ENCODE assay signal across 8 cellular contexts in the genomic region with DNA sequence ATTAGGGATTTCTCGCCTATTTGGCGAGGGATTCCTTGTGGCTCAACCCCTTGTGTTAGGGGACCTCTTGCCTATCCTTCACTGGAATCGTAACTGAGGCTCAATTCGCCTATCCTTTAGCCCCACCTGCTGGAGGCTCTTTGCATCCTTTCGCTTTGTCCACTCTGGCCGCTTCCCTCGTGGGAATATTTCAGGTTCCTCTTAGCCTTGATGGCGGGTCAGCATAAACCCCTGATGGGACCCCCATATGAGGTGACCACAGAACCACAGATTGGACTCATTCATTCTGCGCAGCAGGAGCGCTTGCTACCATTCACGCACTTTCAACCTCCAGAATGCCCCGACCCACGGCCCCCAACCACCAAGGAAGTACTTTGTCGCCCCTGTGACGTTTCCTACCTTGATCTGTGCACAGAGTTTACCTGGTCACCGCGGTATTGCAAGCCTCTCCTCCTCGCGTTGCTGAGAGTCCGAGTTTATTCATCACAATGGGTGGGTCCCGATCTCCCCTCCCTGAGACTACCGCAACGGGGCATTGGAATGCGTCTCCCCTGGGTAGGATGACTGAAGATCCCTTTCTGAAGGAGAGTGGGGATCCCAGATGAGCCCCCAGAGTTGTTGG. TPM values are rescaled to one million over a fixed set of nuclear protein-coding genes. Genes with fewer than 3 reads are reported as not detected.
A peak's percentile ranks its signal among the peaks of the same experiment; 100 is the strongest.
DNase-seq lines count a peak whose midpoint lies in the region; ATAC-seq, FAIRE-seq and TF ChIP-seq lines count a peak whose summit lies in the region.

A gene (plus strand): TSS at position 425 of the 622 bp plus-strand sequence. CDS start 11,412 bp downstream, outside the sequence.

- peak; percentile 93 for ATAC-seq in HG02884 (IDR thresholded peaks at IDR 0.05; ENCODE audit: unreplicated experiment)
- ATAC-seq in HepG2 = peak; percentile 98

- H3K4me2 ChIP-seq in HepG2 (ENCODE audit: low read depth, low read length) = peak within 1 kb of the TSS; percentile 76

- peak; percentile 90 for TF ChIP-seq CTCF in HepG2 (CRISPR knock-in tag; IDR thresholded peaks at IDR 0.05)

- 2% methylated on average over 22 of the region's 24 CpGs for WGBS in HepG2 (ENCODE audit: low lambda C conversion rate)

- no peak within 1 kb of the TSS for H3K9ac ChIP-seq in HepG2 (ENCODE audit: insufficient read depth, low read depth, low read length)

- TF ChIP-seq EP300 in HepG2 (IDR thresholded peaks at IDR 0.05; ENCODE audit: low read depth in 2 of 2, low read length in 2 of 2) (no peak), HepG2 (CRISPR knock-in tag; IDR thresholded peaks at IDR 0.05; ENCODE audit: borderline replicate concordance) (no peak)

- H3K27me3 ChIP-seq in HepG2 (ENCODE audit: control insufficient read depth in 1 of 2, insufficient read depth in 2 of 2, low read length in 2 of 2) = peaks cover 1 to 25% of the 10 kb centered on the region in 2 experiments; a peak in 4 of 5 replicates

- DNase-seq in activated gamma-delta T cell treated with Interleukin-2 at 50 U/mL for 16 hours (peak; percentile 66), activated gamma-delta T cell (lab: John Stamatoyannopoulos, UW) (no peak), NCI-H2107 (lab: John Stamatoyannopoulos, UW) (peak; percentile 34), dedifferentiated amniotic fluid mesenchymal stem cell (ENCODE audit: extremely low spot score) (peak; percentile 77), HepG2 (ENCODE audit: low spot score) (peak; percentile 63)
- DNase-seq in activated CD4-positive, alpha-beta T cell treated with anti-CD3 and anti-CD28 coated beads for 24 hours (ENCODE audit: low read depth in 2 of 2) = peak; percentile 58
- peak; percentile 61 for DNase-seq in stimulated activated CD4-positive, alpha-beta T cell treated with anti-CD3 and anti-CD28 coated beads, Interleukin-4, amount 100 ng/mL, for 1 hour

- peak within 1 kb of the TSS in 2 of 3 experiments; percentile 16 to 53; a peak in 3 of 6 replicates for H3K4me3 ChIP-seq in HepG2 (replicated peaks in 1 of 3; ENCODE audit: insufficient read depth in 1 of 3, low read depth in 2 of 3, low read length in 3 of 3)

- CTCF ChIA-PET in HepG2 (lab: Yijun Ruan, JAX; ENCODE audit: low intra/inter-chr PET ratio, low total read pairs) = interaction anchor here (0.8 to 3.1 kb wide), 6 partner anchors 124 to 684 kb away, joined by 3 to 37 read pairs (median 7); a partner anchor contains a TSS

- no peaks in the 10 kb centered on the region for H3K9me3 ChIP-seq in HepG2 (ENCODE audit: low read length)

- H2AFZ ChIP-seq in HepG2 (ENCODE audit: low read length) = peak within 1 kb of the TSS; percentile 71

- H3K27ac ChIP-seq in HepG2 (ENCODE audit: extremely low read length, insufficient read depth, low read length) = no peak within 1 kb of the TSS

- H3K4me1 ChIP-seq in HepG2 (ENCODE audit: insufficient read depth, low read length) = peaks cover 18% of the 10 kb centered on the region

- peak; percentile 77 for FAIRE-seq in HepG2 (lab: Jason Lieb, UNC)

- H4K20me1 ChIP-seq in HepG2 (ENCODE audit: insufficient read depth, low read length) = no peaks in the 10 kb centered on the region

- H3K36me3 ChIP-seq in HepG2 (replicated peaks in 1 of 2; ENCODE audit: control insufficient read depth in 1 of 2, insufficient read depth in 2 of 2, low read length in 2 of 2) = no peaks in the 10 kb centered on the region

- POLR2A ChIA-PET in HepG2 (lab: Yijun Ruan, JAX) = no interaction called here

- intact Hi-C loops in HepG2 (cut with micrococcal nuclease; ENCODE audit: unreplicated experiment) = loop anchor here (1.0 kb wide), 2 partner anchors 123 to 208 kb away; a partner anchor contains a TSS

- H3K79me2 ChIP-seq in HepG2 (ENCODE audit: insufficient read depth, low read length) = no peaks in the 10 kb centered on the region

- no TSS peak for BruUV-seq in HepG2 (replicated peaks; lab: Mats Ljungman, UMichigan)

- TF ChIP-seq POLR2A in HepG2 (IDR thresholded peaks at IDR 0.05; ENCODE audit: insufficient read depth in 1 of 2, low read depth in 2 of 2, low read length in 2 of 2) = no peak

- peak; percentile 77 for TF ChIP-seq RAD21 in HepG2 (CRISPR knock-in tag; IDR thresholded peaks at IDR 0.05)

- in situ Hi-C loops in HepG2 (cut with HindIII; ENCODE audit: extremely low pct_ligation_motif_present, low pct_unique_long_range_greater_than_20kb) = loop anchor here (5.0 to 10.0 kb wide), 3 partner anchors 124 to 331 kb away; a partner anchor contains a TSS

TF ChIP-seq in HepG2, 621 proteins besides CTCF, POLR2A, EP300 and RAD21:
- TF ChIP-seq ZNF501 (CRISPR knock-in tag; IDR thresholded peaks at IDR 0.05) (0 out of 2 replicates have a peak, but pooled peaks have one; percentile 23), XRCC5 (optimal IDR thresholded peaks at IDR 0.05; ENCODE audit: low read length) (peak; percentile 35), PHF8 (CRISPR knock-in tag; IDR thresholded peaks at IDR 0.05) (no peak), CBX5 (CRISPR knock-in tag; IDR thresholded peaks at IDR 0.05; ENCODE audit: borderline replicate concordance) (no peak), ZNF484 (CRISPR knock-in tag; IDR thresholded peaks at IDR 0.05; ENCODE audit: borderline replicate concordance, low read depth) (no peak), ZNF737 (CRISPR knock-in tag; IDR thresholded peaks at IDR 0.05; ENCODE audit: borderline replicate concordance) (0 out of 2 replicates have a peak, but pooled peaks have one; percentile 40), STAG1 (CRISPR knock-in tag; IDR thresholded peaks at IDR 0.05) (peak; percentile 92), RNF2 (conservative IDR thresholded peaks at IDR 0.05; ENCODE audit: low read depth) (0 out of 2 replicates have a peak, but pooled peaks have one; percentile 46), SMC3 (IDR thresholded peaks at IDR 0.05; ENCODE audit: low read length) (peak; percentile 76)
- TF ChIP-seq, protein P1, sequence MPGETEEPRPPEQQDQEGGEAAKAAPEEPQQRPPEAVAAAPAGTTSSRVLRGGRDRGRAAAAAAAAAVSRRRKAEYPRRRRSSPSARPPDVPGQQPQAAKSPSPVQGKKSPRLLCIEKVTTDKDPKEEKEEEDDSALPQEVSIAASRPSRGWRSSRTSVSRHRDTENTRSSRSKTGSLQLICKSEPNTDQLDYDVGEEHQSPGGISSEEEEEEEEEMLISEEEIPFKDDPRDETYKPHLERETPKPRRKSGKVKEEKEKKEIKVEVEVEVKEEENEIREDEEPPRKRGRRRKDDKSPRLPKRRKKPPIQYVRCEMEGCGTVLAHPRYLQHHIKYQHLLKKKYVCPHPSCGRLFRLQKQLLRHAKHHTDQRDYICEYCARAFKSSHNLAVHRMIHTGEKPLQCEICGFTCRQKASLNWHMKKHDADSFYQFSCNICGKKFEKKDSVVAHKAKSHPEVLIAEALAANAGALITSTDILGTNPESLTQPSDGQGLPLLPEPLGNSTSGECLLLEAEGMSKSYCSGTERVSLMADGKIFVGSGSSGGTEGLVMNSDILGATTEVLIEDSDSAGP (CRISPR knock-in tag; IDR thresholded peaks at IDR 0.05; ENCODE audit: borderline replicate concordance) = 0 out of 2 replicates have a peak, but pooled peaks have one; percentile 16

RNA-seq across cellular contexts. Expression of the gene that starts here (rescaled TPM):
- not detected in 2 replicates for total RNA-seq in HepG2 (2016; rRNA removed; fragmentation: Illumina TruSeq; extraction: Trizol)
- total RNA-seq in HepG2 (2016; cell fraction: cytosol; rRNA removed; fragmentation: Illumina TruSeq; extraction: Trizol; ENCODE audit: low read depth) = not detected in 2 replicates
- total RNA-seq in HepG2 (2016; cell fraction: insoluble cytoplasmic fraction; rRNA removed; fragmentation: Illumina TruSeq; extraction: Trizol) = not detected in 2 replicates
- total RNA-seq in HepG2 (2016; cell fraction: membrane; rRNA removed; fragmentation: Illumina TruSeq; extraction: Trizol) = not detected in 2 replicates
- not detected in 2 replicates for total RNA-seq in HepG2 (2016; cell fraction: nucleus; rRNA removed; fragmentation: Illumina TruSeq; extraction: Trizol)
- 0.14 TPM in 1 of 2 replicates, not detected in the other for polyA plus RNA-seq in HepG2 (2011; rRNA removed)
- not detected in 2 replicates for polyA plus RNA-seq in HepG2 (2011; cell fraction: cytosol; rRNA removed)
- not detected in 2 replicates for polyA plus RNA-seq in HepG2 (2011; cell fraction: nucleus; rRNA removed)
- polyA plus RNA-seq in HepG2 (2012) = not detected in 2 replicates
- polyA plus RNA-seq in HepG2 (2016; cell fraction: cytosol; fragmentation: Illumina TruSeq; extraction: Trizol; ENCODE audit: low read depth) = not detected in 2 replicates
- not detected in 2 replicates for polyA plus RNA-seq in HepG2 (2016; cell fraction: insoluble cytoplasmic fraction; fragmentation: Illumina TruSeq; extraction: Trizol; ENCODE audit: low read depth)
- not detected in 2 replicates for polyA plus RNA-seq in HepG2 (2016; cell fraction: membrane; fragmentation: Illumina TruSeq; extraction: Trizol; ENCODE audit: low read depth)
- not detected in 2 replicates for polyA plus RNA-seq in HepG2 (2016; cell fraction: nucleus; fragmentation: Illumina TruSeq; extraction: Trizol; ENCODE audit: insufficient read depth, low read depth)
- not detected in 2 replicates for polyA minus RNA-seq in HepG2 (2011; rRNA and poly(A)+ RNA removed; ENCODE audit: low replicate concordance)
- polyA minus RNA-seq in HepG2 (2011; cell fraction: cytosol; rRNA and poly(A)+ RNA removed) = not detected in 2 replicates
- not detected in 2 replicates for polyA minus RNA-seq in HepG2 (2011; cell fraction: nucleus; rRNA and poly(A)+ RNA removed)

Comparison
In these comparisons a context has a peak if more than half of its experiments do, and no peak if none do; other contexts are left out.
1. Peak in DNase-seq, ATAC-seq, H3K4me3 ChIP-seq and H3K4me2 ChIP-seq in HepG2; RNA of the gene not detected or under 1 TPM.